ENCODE assay signal across 13 cellular contexts in the genomic region with DNA sequence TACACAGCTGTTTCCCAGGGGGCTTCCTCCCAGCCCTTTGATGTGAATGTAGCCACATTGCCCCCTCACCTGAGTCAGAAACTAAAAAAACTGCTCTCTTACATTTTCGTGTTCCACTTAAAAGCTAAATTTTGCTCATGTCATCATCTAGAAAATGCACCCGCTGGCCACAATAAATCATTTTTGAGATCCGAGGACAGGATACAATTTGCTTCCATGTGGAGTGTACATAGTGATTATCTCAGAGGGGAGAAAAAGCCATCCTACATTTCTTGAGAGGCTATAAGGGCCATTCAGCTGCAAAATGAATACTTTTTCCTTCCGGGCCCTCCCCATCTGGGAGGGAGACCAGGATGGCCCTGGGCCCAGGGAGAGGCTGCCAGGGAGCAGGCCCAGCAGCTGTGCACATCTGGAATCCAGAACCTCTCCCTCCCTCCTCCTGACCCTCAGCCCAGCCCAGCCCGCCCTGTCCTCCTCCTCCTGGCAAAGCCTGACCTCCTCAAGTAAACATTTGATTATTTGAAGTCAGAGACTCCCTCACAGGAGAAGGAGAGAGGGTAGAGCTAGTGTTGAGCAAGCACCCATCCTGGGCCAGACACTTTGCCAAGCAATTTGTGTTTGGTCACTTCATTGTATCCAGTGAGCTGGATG. TPM values are rescaled to one million over a fixed set of nuclear protein-coding genes. Genes with fewer than 3 reads are reported as not detected.
DNase-seq lines count a peak whose midpoint lies in the region; ATAC-seq, FAIRE-seq and TF ChIP-seq lines count a peak whose summit lies in the region.
"Had no signal": no experiment of that assay in that cellular context is flagged by ENCODE, and none has a peak within 500 bp of the region (broad histone marks: within the 10 kb centered on the region; RNA-seq: fewer than 3 reads in every experiment).

No MANE protein-coding gene starts in this region.

- no peak overlapping the region for H3K14ac ChIP-seq in H9 (ENCODE audit: insufficient read depth, low read length)

- H3K4me3 ChIP-seq in HFF-Myc (replicated peaks; ENCODE audit: low read depth, low read length): no peak overlapping the region
- H3K4me3 ChIP-seq in ascending aorta: no peak overlapping the region
- H3K4me3 ChIP-seq in left ventricle myocardium inferior: no peak overlapping the region
- H3K4me3 ChIP-seq in suprapubic skin: no peak overlapping the region
- H3K4me3 ChIP-seq: adrenal gland had no signal

- no peak overlapping the region for H4K91ac ChIP-seq in H9 (ENCODE audit: insufficient read length, low read depth, low read length)

- no peak overlapping the region for H3K4me3 Mint-ChIP-seq in H9

- H3K79me2 ChIP-seq in H9 (ENCODE audit: insufficient read depth, low read length): no peaks in the 10 kb centered on the region

- TF ChIP-seq EP300 in suprapubic skin (IDR thresholded peaks at IDR 0.05): no peak

- no peak for ATAC-seq in esophagus mucosa

- H3K4me1 Mint-ChIP-seq in H9: peaks cover 18 to 31% of the 10 kb centered on the region in 2 experiments

- no peaks in the 10 kb centered on the region for H3K36me3 Mint-ChIP-seq in H9 (ENCODE audit: insufficient read depth in 1 of 3, low read depth in 3 of 3)

- H3K4me2 ChIP-seq in H9 (ENCODE audit: insufficient read depth, insufficient read length, low read length): no peak overlapping the region

- no peaks in the 10 kb centered on the region for H3K27me3 Mint-ChIP-seq in H9 (ENCODE audit: low read depth)

- no peaks in the 10 kb centered on the region for H3K36me3 ChIP-seq in ascending aorta
- no peaks in the 10 kb centered on the region for H3K36me3 ChIP-seq in left ventricle myocardium inferior
- no peaks in the 10 kb centered on the region for H3K36me3 ChIP-seq in suprapubic skin
- H3K36me3 ChIP-seq: adrenal gland had no signal

- H3K9me3 ChIP-seq in ascending aorta: no peaks in the 10 kb centered on the region
- H3K9me3 ChIP-seq in left ventricle myocardium inferior (replicated peaks): no peaks in the 10 kb centered on the region
- no peaks in the 10 kb centered on the region for H3K9me3 ChIP-seq in suprapubic skin
- H3K9me3 ChIP-seq in H9 (ENCODE audit: control insufficient read depth, low read depth, low read length): no peaks in the 10 kb centered on the region
- H3K9me3 ChIP-seq: adrenal gland had no signal

- TF ChIP-seq CTCF in HFF-Myc (IDR thresholded peaks at IDR 0.05; ENCODE audit: low read depth, low read length, missing control alignments) (no peak), ascending aorta (IDR thresholded peaks at IDR 0.05) (no peak), left ventricle myocardium inferior (IDR thresholded peaks at IDR 0.05; ENCODE audit: borderline replicate concordance) (no peak), suprapubic skin (IDR thresholded peaks at IDR 0.05) (no peak), H9 (conservative IDR thresholded peaks at IDR 0.05) (no peak)

- no peak overlapping the region for H4K5ac ChIP-seq in H9 (ENCODE audit: insufficient read length, low read depth, low read length)

- H3K4me1 ChIP-seq in ascending aorta (peaks cover 0 to 22% of the 10 kb centered on the region in 2 donors), left ventricle myocardium inferior (peaks cover 90% of the 10 kb centered on the region), suprapubic skin (peaks cover 69% of the 10 kb centered on the region), H9 (ENCODE audit: insufficient read depth, low read length) (no peaks in the 10 kb centered on the region; the same call in 1 of the 2 replicates)

- no peak overlapping the region; a peak in 1 of 7 replicates for H3K27ac Mint-ChIP-seq in H9

- H3K79me1 ChIP-seq in H9 (ENCODE audit: insufficient read depth, low read depth, low read length, poor library complexity, severe bottlenecking): no peaks in the 10 kb centered on the region

- no peak overlapping the region for H2BK20ac ChIP-seq in H9 (ENCODE audit: low read depth, low read length, poor library complexity, severe bottlenecking)

- intact Hi-C loops in ascending aorta (cut with DNase I) (loop anchor here (5.0 kb wide), 1 partner anchor 61 kb away; the partner anchor contains the start of gene CORO2B), left ventricle myocardium inferior (cut with micrococcal nuclease) (no loop called here)

- H3K23ac ChIP-seq in H9 (ENCODE audit: insufficient read length, low read depth, low read length): no peak overlapping the region

- 26% methylated on average over 5 of the region's 5 CpGs for WGBS in suprapubic skin
- no CpG with 5 or more reads among the region's 5 CpGs for WGBS in H9 (ENCODE audit: extremely low coverage, insufficient read length, low lambda C conversion rate)

- H2AFZ ChIP-seq in H9 (ENCODE audit: low read length): no peak overlapping the region

- no peak overlapping the region for H3K56ac ChIP-seq in H9 (ENCODE audit: insufficient read length, low read depth, low read length)

- no peak overlapping the region for H2AK5ac ChIP-seq in H9 (ENCODE audit: insufficient read length, low read length)

- FAIRE-seq in frontal cortex (lab: Jason Lieb, UNC): no peak
- FAIRE-seq in HTR-8/SVneo (lab: Jason Lieb, UNC): no peak
- FAIRE-seq: endothelial cell of umbilical vein, GM18507 had no signal

- no peak overlapping the region for H3K4ac ChIP-seq in H9 (ENCODE audit: low read depth, low read length)

- no peaks in the 10 kb centered on the region for H4K20me1 ChIP-seq in H9 (ENCODE audit: control insufficient read depth, insufficient read depth, insufficient read length)

- H3T11ph ChIP-seq in H9 (ENCODE audit: low read length): no peak overlapping the region

- no peak overlapping the region for H2BK120ac ChIP-seq in H9 (ENCODE audit: low read depth, low read length, poor library complexity, severe bottlenecking)

- H3K18ac ChIP-seq in H9 (ENCODE audit: insufficient read length, low read depth, low read length): no peak overlapping the region

- H3K9ac ChIP-seq in H9 (ENCODE audit: extremely low read depth, insufficient read length, low read length): no peak overlapping the region

- no peak for TF ChIP-seq POLR2A in suprapubic skin (IDR thresholded peaks at IDR 0.05)

- no peak overlapping the region for H2BK5ac ChIP-seq in H9 (ENCODE audit: insufficient read length, low read length)

- H3K27ac ChIP-seq in ascending aorta: peak overlapping the region; percentile 54 to 66
- peak overlapping the region; percentile 75 for H3K27ac ChIP-seq in left ventricle myocardium inferior (replicated peaks)
- peak overlapping the region; percentile 12 for H3K27ac ChIP-seq in suprapubic skin
- no peak overlapping the region for H3K27ac ChIP-seq in H9 (ENCODE audit: insufficient read length, low read depth, low read length)

- H4K8ac ChIP-seq in H9 (replicated peaks; ENCODE audit: insufficient read length, low read depth, low read length): no peak overlapping the region

- no peaks in the 10 kb centered on the region for H3K9me3 Mint-ChIP-seq in H9

- H2BK12ac ChIP-seq in H9 (ENCODE audit: insufficient read length, low read depth, low read length): no peak overlapping the region

- H3K23me2 ChIP-seq in H9 (ENCODE audit: insufficient read length, low read depth, low read length, poor library complexity, severe bottlenecking): no peaks in the 10 kb centered on the region

- peak; percentile 30 for DNase-seq in HFF-Myc (ENCODE audit: extremely low read depth, low read depth)
- no peak for DNase-seq in ascending aorta (ENCODE audit: low spot score in 2 of 2)
- peak; percentile 77 for DNase-seq in left ventricle myocardium inferior
- DNase-seq in suprapubic skin (ENCODE audit: low spot score in 2 of 2): peak; percentile 81 to 84
- DNase-seq in frontal cortex (ENCODE audit: low spot score in 2 of 2): no peak
- no peak for DNase-seq in H9
- DNase-seq in HTR-8/SVneo (ENCODE audit: insufficient read length, low spot score): no peak
- DNase-seq: Kasumi-1 had no signal

- H2BK15ac ChIP-seq in H9 (ENCODE audit: low read depth, low read length): no peak overlapping the region

- H3K27me3 ChIP-seq in ascending aorta: no peaks in the 10 kb centered on the region
- no peaks in the 10 kb centered on the region for H3K27me3 ChIP-seq in left ventricle myocardium inferior (ENCODE audit: low read depth)
- no peaks in the 10 kb centered on the region for H3K27me3 ChIP-seq in suprapubic skin
- H3K27me3 ChIP-seq in H9 (ENCODE audit: insufficient read depth, low read length): no peaks in the 10 kb centered on the region
- H3K27me3 ChIP-seq: adrenal gland had no signal

RNA-seq across cellular contexts. Expression of gene CORO2B, which starts 59.1 kb away (rescaled TPM):
- 11.0 TPM for total RNA-seq in ascending aorta
- 5.0 TPM for total RNA-seq in left ventricle myocardium inferior
- total RNA-seq in suprapubic skin: 1 to 10 TPM; 1.3 to 3.3 (median 2.3) TPM
- 19.2 TPM for total RNA-seq in frontal cortex
- 0.12 TPM for total RNA-seq in esophagus mucosa
- total RNA-seq in H9 (2021): 3.1 and 3.2 TPM in 2 replicates
- total RNA-seq: T-helper 1 cell treated with Interleukin-12 subunit alpha and Interleukin-12 subunit beta and Interleukin-4 antibody, amounts not matched to agents 30 ng/mL and 1 ng/mL, for 36 hours had no signal

Comparison
In these comparisons a context has a peak if more than half of its experiments do, and no peak if none do; other contexts are left out.
1. DNase-seq: peak in HFF-Myc (single experiment), left ventricle myocardium inferior (single experiment) and suprapubic skin (2 of 2); none in ascending aorta (0 of 2), frontal cortex (0 of 2), H9 (single experiment) and HTR-8/SVneo (single experiment).